In the genomic region with DNA sequence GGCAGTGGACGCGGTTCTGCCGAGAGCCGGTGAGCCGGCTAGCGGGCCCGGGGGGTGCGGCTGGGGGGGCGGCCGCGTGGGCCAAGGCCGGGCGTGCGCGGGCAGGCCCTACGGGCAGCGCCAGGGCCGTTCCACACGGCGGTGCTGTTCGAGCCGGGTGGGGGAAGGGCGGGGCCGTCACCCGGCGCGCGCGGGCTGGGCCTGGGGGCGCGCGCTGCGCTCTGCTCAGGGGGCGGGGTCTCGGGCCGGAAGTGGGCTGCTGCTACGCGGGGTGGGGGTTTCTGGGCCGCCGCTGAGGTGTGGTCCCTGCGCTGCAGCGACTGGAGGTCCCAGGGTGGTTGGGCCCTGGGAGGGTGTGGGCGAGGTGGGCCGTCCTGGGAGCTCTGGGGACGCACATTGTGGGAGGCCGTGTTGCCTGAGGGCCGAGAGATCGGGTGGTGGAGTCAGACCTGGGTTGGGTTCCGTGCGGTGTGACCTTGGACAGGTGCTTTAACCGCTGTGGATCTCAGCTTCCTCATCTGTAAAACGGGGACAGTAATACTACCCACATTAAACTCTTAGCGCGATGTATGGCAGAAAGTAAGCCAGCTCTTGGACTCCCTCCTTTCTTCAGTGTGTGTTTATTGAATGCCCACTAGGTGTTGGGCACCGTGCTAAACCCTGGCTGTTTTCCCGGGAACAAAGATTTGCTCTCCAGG, we compare ENCODE assay signal across 8 cellular contexts. TPM values are rescaled to one million over a fixed set of nuclear protein-coding genes. Genes with fewer than 3 reads are reported as not detected.
DNase-seq lines count a peak whose midpoint lies in the region; ATAC-seq and TF ChIP-seq lines count a peak whose summit lies in the region.

No MANE protein-coding gene starts in this region.

- BruUV-seq in Calu3 (replicated peaks; lab: Mats Ljungman, UMichigan) = no TSS peak

- intact Hi-C loops in Calu3 (cut with micrococcal nuclease; ENCODE audit: unreplicated experiment) (no loop called here), posterior cingulate gyrus (cut with DNase I) (no loop called here)

- peaks cover 41% of the 10 kb centered on the region for H3K4me1 Mint-ChIP-seq in Calu3 (ENCODE audit: low read depth, unreplicated experiment)

- no peaks in the 10 kb centered on the region for H3K4me1 ChIP-seq in urinary bladder (ENCODE audit: insufficient read depth)

- H3K27ac ChIP-seq in urinary bladder (ENCODE audit: low read depth) = peak overlapping the region; percentile 97

- no peaks in the 10 kb centered on the region for H3K9me3 Mint-ChIP-seq in Calu3 (ENCODE audit: low read depth, unreplicated experiment)

- peak overlapping the region; percentile 90 for H3K4me3 ChIP-seq in urinary bladder (ENCODE audit: low read depth, low read length)

- H3K27ac Mint-ChIP-seq in Calu3 (ENCODE audit: unreplicated experiment) = peak overlapping the region; percentile 93

- no peak for TF ChIP-seq CTCF in Calu3 (IDR thresholded peaks at IDR 0.05; ENCODE audit: unreplicated experiment)

- no peaks in the 10 kb centered on the region for H3K36me3 ChIP-seq in urinary bladder (ENCODE audit: insufficient read depth)

- peak; percentile 74 for ATAC-seq in GM19438 (IDR thresholded peaks at IDR 0.05; ENCODE audit: low read depth, unreplicated experiment)
- ATAC-seq in HG03558 (IDR thresholded peaks at IDR 0.05; ENCODE audit: extremely low read depth, unreplicated experiment) = peak; percentile 34

- CTCF ChIA-PET in Calu3 (lab: Charles Lee) = interaction anchor here (0.6 to 1.6 kb wide), 15 partner anchors 10 to 1012 kb away, joined by 3 to 19 read pairs (median 3); no protein-coding TSS in a partner anchor

- DNase-seq in Calu3 (peak; percentile 82), OCI-M1 (lab: John Stamatoyannopoulos, UW) (peak; percentile 89), activated gamma-delta T cell (lab: John Stamatoyannopoulos, UW) (peak; percentile 82), glomerular visceral epithelial cell (ENCODE audit: extremely low spot score) (peak; percentile 82), posterior cingulate gyrus (peak in 7 of 10 donors; percentile 53 to 87 (median 64))

- under 1% methylated on average over 56 of the region's 56 CpGs for WGBS in urinary bladder

- peak overlapping the region; percentile 97 for H3K4me3 Mint-ChIP-seq in Calu3 (ENCODE audit: low read depth, unreplicated experiment)

- H3K27me3 Mint-ChIP-seq in Calu3 (ENCODE audit: unreplicated experiment) = no peaks in the 10 kb centered on the region

- H3K36me3 Mint-ChIP-seq in Calu3 (ENCODE audit: insufficient read depth, unreplicated experiment) = peaks cover 36% of the 10 kb centered on the region

RNA-seq across cellular contexts. Expression of gene MAPRE1, which starts 0.4 kb away (rescaled TPM):
- total RNA-seq in Calu3 (2022) (205 and 211 TPM in 2 replicates), urinary bladder (86.5 TPM)
- polyA plus RNA-seq in urinary bladder = 84.7 TPM

RNA-seq across cellular contexts. Expression of gene EFCAB8, which starts 38.6 kb away (rescaled TPM):
- total RNA-seq in Calu3 (2022) = 1.1 and 2.5 TPM in 2 replicates
- total RNA-seq in urinary bladder = 0.95 TPM
- 0.11 TPM for polyA plus RNA-seq in urinary bladder

RNA-seq across cellular contexts. Expression of gene DNMT3B, which starts 58.0 kb away (rescaled TPM):
- total RNA-seq in Calu3 (2022) = 8.4 and 10.8 TPM in 2 replicates
- total RNA-seq in urinary bladder = 2.4 TPM
- 1.0 TPM for polyA plus RNA-seq in urinary bladder

Comparison
In these comparisons a context has a peak if more than half of its experiments do, and no peak if none do; other contexts are left out.
1. Peak in every context shown above with its lines: DNase-seq, ATAC-seq, H3K4me3 ChIP-seq and H3K27ac ChIP-seq.